In the genomic region with DNA sequence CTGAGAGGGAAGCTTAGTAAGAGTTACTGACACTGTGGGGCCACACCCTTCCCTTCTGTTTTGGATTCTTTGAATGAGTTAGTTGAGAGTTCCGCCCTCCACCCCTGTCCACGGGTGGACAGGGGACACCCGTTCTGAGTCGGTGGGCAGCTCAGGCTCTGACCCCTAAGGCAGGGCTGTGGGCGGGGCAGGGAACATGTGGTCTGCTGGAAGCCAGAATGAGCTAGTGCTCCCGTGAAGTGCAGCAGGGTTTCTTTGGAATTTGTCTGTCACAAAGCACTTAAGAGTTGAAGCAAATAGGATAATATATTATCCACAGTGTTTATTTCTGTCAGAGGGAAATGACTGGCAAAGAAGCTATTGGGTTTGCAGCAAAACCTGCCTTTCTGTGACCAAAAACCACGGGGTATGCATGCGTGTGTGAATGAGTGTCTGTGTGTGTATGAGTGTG, we compare ENCODE assay signal across 14 cellular contexts.
DNase-seq lines count a peak whose midpoint lies in the region; ATAC-seq and TF ChIP-seq lines count a peak whose summit lies in the region.
"Had no signal": no experiment of that assay in that cellular context is flagged by ENCODE, and none has a peak within 500 bp of the region (broad histone marks: within the 10 kb centered on the region; RNA-seq: fewer than 3 reads in every experiment).

No MANE protein-coding gene starts in this region.

- no peaks in the 10 kb centered on the region for H3K27me3 ChIP-seq in suprapubic skin
- H3K27me3 ChIP-seq: MG63 had no signal

- TF ChIP-seq POLR2A in suprapubic skin (IDR thresholded peaks at IDR 0.05): no peak

- POLR2A ChIA-PET in activated CD8-positive, alpha-beta T cell treated with anti-CD3 and anti-CD28 coated beads, Interleukin-2, amount 10 ng/mL, durations not matched to agents 7 days and 5 days (lab: Charles Lee): interaction anchor here (1.1 kb wide), 1 partner anchor 220 kb away, joined by 3 read pairs; no protein-coding TSS in a partner anchor
- POLR2A ChIA-PET in activated CD8-positive, alpha-beta T cell treated with anti-CD3 and anti-CD28 coated beads for 36 hours (lab: Charles Lee): interaction anchor here (1.7 kb wide), 1 partner anchor 9 kb away, joined by 5 read pairs; no protein-coding TSS in a partner anchor

- H3K27ac ChIP-seq in suprapubic skin: peak overlapping the region; percentile 66

- TF ChIP-seq EP300 in suprapubic skin (IDR thresholded peaks at IDR 0.05): no peak

- no peak for TF ChIP-seq CTCF in activated CD8-positive, alpha-beta T cell treated with anti-CD3 and anti-CD28 coated beads for 36 hours (IDR thresholded peaks at IDR 0.05)
- TF ChIP-seq CTCF in suprapubic skin (IDR thresholded peaks at IDR 0.05) (no peak), CD14-positive monocyte (IDR thresholded peaks at IDR 0.05) (no peak)

- no peak for ATAC-seq in activated CD8-positive, alpha-beta T cell treated with anti-CD3 and anti-CD28 coated beads, Interleukin-2, amount 10 ng/mL, durations not matched to agents 7 days and 5 days
- ATAC-seq in activated CD8-positive, alpha-beta T cell treated with anti-CD3 and anti-CD28 coated beads for 36 hours: no peak
- ATAC-seq in HG02623 (IDR thresholded peaks at IDR 0.05; ENCODE audit: unreplicated experiment): no peak
- ATAC-seq: effector memory CD8-positive, alpha-beta T cell; naive thymus-derived CD4-positive, alpha-beta T cell had no signal

- peak overlapping the region; percentile 36 for H3K27ac Mint-ChIP-seq in activated CD8-positive, alpha-beta T cell treated with anti-CD3 and anti-CD28 coated beads, Interleukin-2, amount 10 ng/mL, durations not matched to agents 7 days and 5 days
- no peak overlapping the region for H3K27ac Mint-ChIP-seq in activated CD8-positive, alpha-beta T cell treated with anti-CD3 and anti-CD28 coated beads for 36 hours
- peak overlapping the region; percentile 64 for H3K27ac Mint-ChIP-seq in dendritic cell treated with granulocyte-macrophage colony-stimulating factor and Interleukin-4, amounts not matched to agents 40 ng/mL and 50 ng/mL, for 4 days
- H3K27ac Mint-ChIP-seq in CD14-positive monocyte: peak overlapping the region in 1 of 7 donors; percentile 7

- no peaks in the 10 kb centered on the region for H3K27me3 Mint-ChIP-seq in activated CD8-positive, alpha-beta T cell treated with anti-CD3 and anti-CD28 coated beads, Interleukin-2, amount 10 ng/mL, durations not matched to agents 7 days and 5 days (ENCODE audit: low read depth)
- H3K27me3 Mint-ChIP-seq in activated CD8-positive, alpha-beta T cell treated with anti-CD3 and anti-CD28 coated beads for 36 hours: no peaks in the 10 kb centered on the region
- H3K27me3 Mint-ChIP-seq in dendritic cell treated with granulocyte-macrophage colony-stimulating factor and Interleukin-4, amounts not matched to agents 40 ng/mL and 50 ng/mL, for 4 days: no peaks in the 10 kb centered on the region
- H3K27me3 Mint-ChIP-seq in CD14-positive monocyte (ENCODE audit: low read depth in 3 of 3): peaks cover 0 to 3% (median 0%) of the 10 kb centered on the region in 3 donors
- H3K27me3 Mint-ChIP-seq: effector memory CD8-positive, alpha-beta T cell; naive thymus-derived CD4-positive, alpha-beta T cell had no signal

- WGBS in suprapubic skin: 41% methylated on average over 8 of the region's 8 CpGs

- no peaks in the 10 kb centered on the region for H3K9me3 ChIP-seq in suprapubic skin
- H3K9me3 ChIP-seq: MG63 had no signal

- H3K36me3 Mint-ChIP-seq in activated CD8-positive, alpha-beta T cell treated with anti-CD3 and anti-CD28 coated beads, Interleukin-2, amount 10 ng/mL, durations not matched to agents 7 days and 5 days (ENCODE audit: low read depth): peaks cover 78% of the 10 kb centered on the region
- peaks cover 38% of the 10 kb centered on the region for H3K36me3 Mint-ChIP-seq in activated CD8-positive, alpha-beta T cell treated with anti-CD3 and anti-CD28 coated beads for 36 hours (ENCODE audit: low read depth)
- peaks cover 97% of the 10 kb centered on the region for H3K36me3 Mint-ChIP-seq in dendritic cell treated with granulocyte-macrophage colony-stimulating factor and Interleukin-4, amounts not matched to agents 40 ng/mL and 50 ng/mL, for 4 days (ENCODE audit: low read depth)
- peaks cover 90 to 94% of the 10 kb centered on the region in 2 donors for H3K36me3 Mint-ChIP-seq in CD14-positive monocyte

- CTCF ChIA-PET in activated CD8-positive, alpha-beta T cell treated with anti-CD3 and anti-CD28 coated beads, Interleukin-2, amount 10 ng/mL, durations not matched to agents 7 days and 5 days (lab: Charles Lee): interaction anchor here (0.5 to 1.7 kb wide), 3 partner anchors 10 to 115 kb away, joined by 3 to 4 read pairs (median 4); no protein-coding TSS in a partner anchor
- CTCF ChIA-PET in activated CD8-positive, alpha-beta T cell treated with anti-CD3 and anti-CD28 coated beads for 36 hours (lab: Charles Lee): interaction anchor here (1.0 to 1.3 kb wide), 4 partner anchors 18 to 220 kb away, joined by 3 read pairs; no protein-coding TSS in a partner anchor

- H3K36me3 ChIP-seq in suprapubic skin: peaks cover 22% of the 10 kb centered on the region

- peaks cover 47% of the 10 kb centered on the region for H3K4me1 Mint-ChIP-seq in activated CD8-positive, alpha-beta T cell treated with anti-CD3 and anti-CD28 coated beads, Interleukin-2, amount 10 ng/mL, durations not matched to agents 7 days and 5 days (ENCODE audit: low read depth)
- H3K4me1 Mint-ChIP-seq in activated CD8-positive, alpha-beta T cell treated with anti-CD3 and anti-CD28 coated beads for 36 hours (ENCODE audit: low read depth): peaks cover 3% of the 10 kb centered on the region
- peaks cover 22% of the 10 kb centered on the region for H3K4me1 Mint-ChIP-seq in dendritic cell treated with granulocyte-macrophage colony-stimulating factor and Interleukin-4, amounts not matched to agents 40 ng/mL and 50 ng/mL, for 4 days (ENCODE audit: low read depth)
- H3K4me1 Mint-ChIP-seq in CD14-positive monocyte: peaks cover 12% of the 10 kb centered on the region

- H3K4me1 ChIP-seq in suprapubic skin: peaks cover 53% of the 10 kb centered on the region

- peaks cover 2% of the 10 kb centered on the region for H3K9me3 Mint-ChIP-seq in activated CD8-positive, alpha-beta T cell treated with anti-CD3 and anti-CD28 coated beads, Interleukin-2, amount 10 ng/mL, durations not matched to agents 7 days and 5 days (ENCODE audit: insufficient read depth)
- H3K9me3 Mint-ChIP-seq in activated CD8-positive, alpha-beta T cell treated with anti-CD3 and anti-CD28 coated beads for 36 hours: no peaks in the 10 kb centered on the region
- no peaks in the 10 kb centered on the region for H3K9me3 Mint-ChIP-seq in dendritic cell treated with granulocyte-macrophage colony-stimulating factor and Interleukin-4, amounts not matched to agents 40 ng/mL and 50 ng/mL, for 4 days
- H3K9me3 Mint-ChIP-seq in CD14-positive monocyte: no peaks in the 10 kb centered on the region
- H3K9me3 Mint-ChIP-seq: effector memory CD8-positive, alpha-beta T cell had no signal

- DNase-seq in activated CD8-positive, alpha-beta T cell treated with anti-CD3 and anti-CD28 coated beads, Interleukin-2, amount 10 ng/mL, durations not matched to agents 7 days and 5 days: no peak
- no peak for DNase-seq in activated CD8-positive, alpha-beta T cell treated with anti-CD3 and anti-CD28 coated beads for 36 hours
- DNase-seq in left kidney (ENCODE audit: low read depth, low spot score): peak; percentile 78
- no peak for DNase-seq in suprapubic skin (ENCODE audit: low spot score in 2 of 2)
- DNase-seq in activated effector memory CD4-positive, alpha-beta T cell treated with Interleukin-2 at 50 U/mL for 16 hours: no peak
- no peak for DNase-seq in CD14-positive monocyte (ENCODE audit: low spot score)
- DNase-seq: 8988T; activated naive CD4-positive, alpha-beta T cell treated with anti-CD3 and anti-CD28 coated beads, Interleukin-2, amount 50 U/mL, for 16 hours; effector memory CD8-positive, alpha-beta T cell; naive thymus-derived CD4-positive, alpha-beta T cell; stimulated activated CD4-positive, alpha-beta T cell treated with anti-CD3 and anti-CD28 coated beads, Interleukin-4, amount 100 ng/mL, for 1 hour had no signal

- intact Hi-C loops in activated CD8-positive, alpha-beta T cell treated with anti-CD3 and anti-CD28 coated beads for 36 hours (cut with micrococcal nuclease): no loop called here
- intact Hi-C loops in dendritic cell treated with granulocyte-macrophage colony-stimulating factor and Interleukin-4, amounts not matched to agents 40 ng/mL and 50 ng/mL, for 4 days (cut with micrococcal nuclease): no loop called here
- intact Hi-C loops in CD14-positive monocyte (cut with micrococcal nuclease): no loop called here

- H3K4me3 ChIP-seq in suprapubic skin: no peak overlapping the region
- H3K4me3 ChIP-seq: MG63 had no signal

- no peak overlapping the region for H3K4me3 Mint-ChIP-seq in activated CD8-positive, alpha-beta T cell treated with anti-CD3 and anti-CD28 coated beads, Interleukin-2, amount 10 ng/mL, durations not matched to agents 7 days and 5 days
- no peak overlapping the region for H3K4me3 Mint-ChIP-seq in activated CD8-positive, alpha-beta T cell treated with anti-CD3 and anti-CD28 coated beads for 36 hours
- no peak overlapping the region for H3K4me3 Mint-ChIP-seq in dendritic cell treated with granulocyte-macrophage colony-stimulating factor and Interleukin-4, amounts not matched to agents 40 ng/mL and 50 ng/mL, for 4 days
- no peak overlapping the region for H3K4me3 Mint-ChIP-seq in CD14-positive monocyte
- H3K4me3 Mint-ChIP-seq: effector memory CD8-positive, alpha-beta T cell; naive thymus-derived CD4-positive, alpha-beta T cell had no signal
